ENCODE assay signal across 10 cellular contexts in the genomic region with DNA sequence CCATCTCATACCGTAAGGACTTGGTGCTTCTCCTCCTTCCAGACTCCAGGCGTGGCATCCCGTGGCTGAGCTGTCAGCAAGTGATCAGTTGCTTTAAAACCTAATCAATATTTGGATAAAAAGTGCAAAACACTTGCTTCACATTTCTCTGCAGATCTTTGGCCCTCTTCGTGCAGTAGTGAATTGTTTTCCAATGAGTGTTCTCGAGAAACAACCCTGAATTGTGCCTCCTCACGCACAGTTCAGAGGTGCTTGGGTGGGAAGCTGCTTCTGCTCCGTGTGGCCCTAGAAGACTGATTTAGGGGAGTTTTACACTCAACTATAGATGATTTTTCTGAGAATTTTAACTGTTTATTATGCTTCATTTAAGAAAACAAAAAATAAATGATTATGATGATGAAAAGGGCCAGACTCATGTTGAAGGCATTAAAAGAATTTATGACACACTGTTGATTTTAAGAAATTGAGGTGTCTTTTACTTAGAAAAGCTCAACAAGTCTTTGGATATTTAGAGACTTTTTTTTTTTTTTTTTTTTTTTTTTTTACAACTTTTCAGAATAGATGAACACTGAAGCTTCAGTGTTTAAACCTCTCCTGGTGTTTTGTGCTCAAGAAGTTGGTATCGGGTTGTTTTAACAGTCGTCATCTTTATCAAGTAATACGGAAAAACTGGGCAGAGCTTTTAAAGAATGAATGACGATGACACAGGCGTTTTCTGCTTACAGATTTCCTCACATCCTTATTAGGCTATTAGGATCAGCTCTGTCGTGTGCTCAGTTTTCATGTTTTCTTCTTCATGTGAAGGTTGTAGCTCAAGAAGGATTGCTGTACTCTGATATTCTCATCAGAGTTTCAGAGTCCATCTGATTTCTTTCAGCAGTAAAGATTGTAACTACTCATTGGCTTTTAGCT. TPM values are rescaled to one million over a fixed set of nuclear protein-coding genes. Genes with fewer than 3 reads are reported as not detected.
A peak's percentile ranks its signal among the peaks of the same experiment; 100 is the strongest.
DNase-seq lines count a peak whose midpoint lies in the region; ATAC-seq and TF ChIP-seq lines count a peak whose summit lies in the region.
"Had no signal": no experiment of that assay in that cellular context is flagged by ENCODE, and none has a peak within 500 bp of the region (broad histone marks: within the 10 kb centered on the region; RNA-seq: fewer than 3 reads in every experiment).

No MANE protein-coding gene starts in this region.

- no peak overlapping the region for H3K4me3 ChIP-seq in mesodermal cell (ENCODE audit: extremely low read depth, insufficient read depth, low read length, poor library complexity, severe bottlenecking)
- H3K4me3 ChIP-seq in tibial artery, result no peak overlapping the region

- 95 to 100% methylated on average over 2 to 12 of the region's 13 CpGs for WGBS in mesodermal cell (ENCODE audit: insufficient coverage in 2 of 2), 2 experiments

- no peaks in the 10 kb centered on the region for H3K9me3 Mint-ChIP-seq in HFFc6
- H3K9me3 Mint-ChIP-seq: central memory CD8-positive, alpha-beta T cell; T-cell had no signal

- H3K9me3 ChIP-seq in mesodermal cell (ENCODE audit: control insufficient read depth, low read length) (no peaks in the 10 kb centered on the region), tibial artery (no peaks in the 10 kb centered on the region)

- TF ChIP-seq CTCF in HFFc6 (IDR thresholded peaks at IDR 0.05) (no peak), tibial artery (IDR thresholded peaks at IDR 0.05) (no peak)

- H3K4me1 Mint-ChIP-seq in HFFc6 (ENCODE audit: low read depth), result peaks cover 29% of the 10 kb centered on the region
- H3K4me1 Mint-ChIP-seq: central memory CD8-positive, alpha-beta T cell; T-cell had no signal

- H3K4me3 Mint-ChIP-seq in HFFc6, result peak overlapping the region; percentile 70
- H3K4me3 Mint-ChIP-seq: central memory CD8-positive, alpha-beta T cell; T-cell had no signal

- ATAC-seq in GM19324 (IDR thresholded peaks at IDR 0.05; ENCODE audit: low FRiP score, unreplicated experiment), result no peak
- ATAC-seq: T-cell had no signal

- no peaks in the 10 kb centered on the region for H3K27me3 ChIP-seq in tibial artery

- H3K36me3 ChIP-seq in mesodermal cell (ENCODE audit: control insufficient read depth, insufficient read depth, low read length), result peaks cover 78% of the 10 kb centered on the region
- peaks cover 46 to 72% (median 67%) of the 10 kb centered on the region in 3 donors for H3K36me3 ChIP-seq in tibial artery

- H3K4me1 ChIP-seq in mesodermal cell (ENCODE audit: control insufficient read depth, insufficient read depth, low read length, poor library complexity, severe bottlenecking), result peaks cover 11% of the 10 kb centered on the region
- peaks cover 0 to 65% (median 39%) of the 10 kb centered on the region in 4 donors for H3K4me1 ChIP-seq in tibial artery

- intact Hi-C loops in tibial artery (cut with DNase I; ENCODE audit: low total_unique reads), result loop anchor here (10.0 kb wide), 2 partner anchors 216 to 366 kb away; a partner anchor contains a TSS

- peak; percentile 65 for DNase-seq in HFFc6
- DNase-seq in tibial artery, result no peak
- DNase-seq in NCI-H345 treated with DMSO at 0.1 percent for 48 hours (lab: John Stamatoyannopoulos, UW; ENCODE audit: unreplicated experiment), result no peak
- DNase-seq in hypothalamus (lab: John Stamatoyannopoulos, UW), result no peak
- DNase-seq: T-cell had no signal

- H3K27me3 Mint-ChIP-seq in HFFc6 (ENCODE audit: insufficient read depth), result no peaks in the 10 kb centered on the region
- H3K27me3 Mint-ChIP-seq: central memory CD8-positive, alpha-beta T cell; T-cell had no signal

- peak overlapping the region; percentile 91 for H3K27ac Mint-ChIP-seq in HFFc6
- H3K27ac Mint-ChIP-seq: T-cell had no signal

- H3K27ac ChIP-seq in cingulate gyrus (ENCODE audit: low read depth, low read length) (peak overlapping the region; percentile 87), mesodermal cell (ENCODE audit: low read depth, low read length, severe bottlenecking) (peak overlapping the region; percentile 29), tibial artery (peak overlapping the region; percentile 71 to 80)

- peaks cover 31% of the 10 kb centered on the region for H3K36me3 Mint-ChIP-seq in HFFc6 (ENCODE audit: low read depth)

RNA-seq across cellular contexts. Expression of a gene that starts 39.5 kb away (rescaled TPM):
- total RNA-seq in HFFc6 (2021; fragmentation: NEBNext Ultra II Directional; extraction: Animal tissue kit (Norgen Biotek cat#: 25700)), result under 1 TPM in 1 of 6 experiments, not detected in 5; 0.41 TPM
- polyA plus RNA-seq in mesodermal cell (2013, experiment 1 of 2), result 0.37 TPM
- polyA plus RNA-seq in mesodermal cell (2013, experiment 2 of 2), result not detected
- total RNA-seq: urinary bladder had no signal

Comparison
In these comparisons a context has a peak if more than half of its experiments do, and no peak if none do; other contexts are left out.
1. H3K27ac ChIP-seq: peak in every context shown above with its lines; median percentile 87 in cingulate gyrus; 76 in tibial artery; 29 in mesodermal cell.